Comparison of ENCODE assay signal across 12 cellular contexts in the genomic region with DNA sequence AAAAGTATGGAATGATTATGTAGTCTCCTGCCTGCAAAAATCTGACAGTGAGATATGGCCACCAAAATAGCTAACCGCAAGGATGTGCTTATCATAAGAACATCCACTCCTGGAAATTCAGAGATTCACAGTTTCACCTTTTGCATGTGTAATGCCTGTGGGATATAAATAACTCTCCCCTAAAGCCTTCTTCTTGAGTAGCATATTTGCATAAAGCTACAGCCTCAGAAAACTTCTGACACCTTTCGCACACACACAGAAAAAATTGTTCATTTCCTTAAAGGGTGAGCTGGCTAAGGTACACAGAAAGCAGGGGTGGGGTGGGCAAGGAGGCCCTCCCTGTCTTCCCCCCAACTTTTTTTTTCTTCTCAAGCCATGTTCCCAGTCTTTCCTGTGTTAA. TPM values are rescaled to one million over a fixed set of nuclear protein-coding genes. Genes with fewer than 3 reads are reported as not detected.
A peak's percentile ranks its signal among the peaks of the same experiment; 100 is the strongest.
DNase-seq lines count a peak whose midpoint lies in the region; ATAC-seq and TF ChIP-seq lines count a peak whose summit lies in the region.
"Had no signal": no experiment of that assay in that cellular context is flagged by ENCODE, and none has a peak within 500 bp of the region (broad histone marks: within the 10 kb centered on the region; RNA-seq: fewer than 3 reads in every experiment).

No MANE protein-coding gene starts in this region.

- H3K27ac ChIP-seq in H9 (ENCODE audit: insufficient read length, low read depth, low read length) = no peak overlapping the region
- no peak overlapping the region for H3K27ac ChIP-seq in mesendoderm (ENCODE audit: low read depth, low read length)

- H3K56ac ChIP-seq in H9 (ENCODE audit: insufficient read length, low read depth, low read length) = no peak overlapping the region
- H3K56ac ChIP-seq in mesendoderm (ENCODE audit: low read length) = no peak overlapping the region

- no peaks in the 10 kb centered on the region; the same call in 1 of the 2 replicates for H3K4me1 ChIP-seq in H9 (ENCODE audit: insufficient read depth, low read length)
- H3K4me1 ChIP-seq in mesendoderm (ENCODE audit: control insufficient read depth, low read depth, low read length) = peaks cover 5% of the 10 kb centered on the region

- H3T11ph ChIP-seq in H9 (ENCODE audit: low read length) = no peak overlapping the region

- no peak overlapping the region for H4K91ac ChIP-seq in H9 (ENCODE audit: insufficient read length, low read depth, low read length)

- H3K4me2 ChIP-seq in H9 (ENCODE audit: insufficient read depth, insufficient read length, low read length) (no peak overlapping the region), mesendoderm (ENCODE audit: low read length) (no peak overlapping the region)

- H3K79me2 ChIP-seq in H9 (ENCODE audit: insufficient read depth, low read length) (no peaks in the 10 kb centered on the region), mesendoderm (ENCODE audit: control insufficient read depth, insufficient read depth, low read length) (no peaks in the 10 kb centered on the region)

- H2AK5ac ChIP-seq in H9 (ENCODE audit: insufficient read length, low read length) (no peak overlapping the region), mesendoderm (ENCODE audit: low read length) (no peak overlapping the region)

- H3K18ac ChIP-seq in H9 (ENCODE audit: insufficient read length, low read depth, low read length) (no peak overlapping the region), mesendoderm (ENCODE audit: low read length) (no peak overlapping the region)

- H3K9me3 ChIP-seq in H9 (ENCODE audit: control insufficient read depth, low read depth, low read length) = no peaks in the 10 kb centered on the region

- TF ChIP-seq CTCF in GM10266 (IDR thresholded peaks at IDR 0.05; ENCODE audit: control insufficient read depth, insufficient read depth, low read depth, missing control alignments) (no peak), H9 (conservative IDR thresholded peaks at IDR 0.05) (no peak)

- POLR2A ChIA-PET in naive thymus-derived CD8-positive, alpha-beta T cell (lab: Charles Lee) = no interaction called here

- H4K5ac ChIP-seq in H9 (ENCODE audit: insufficient read length, low read depth, low read length) (no peak overlapping the region), mesendoderm (ENCODE audit: low read length) (no peak overlapping the region)

- H2BK15ac ChIP-seq in H9 (ENCODE audit: low read depth, low read length) = no peak overlapping the region
- no peak overlapping the region for H2BK15ac ChIP-seq in mesendoderm (replicated peaks; ENCODE audit: low read depth)

- ATAC-seq in HG02885 (IDR thresholded peaks at IDR 0.05; ENCODE audit: poor library complexity, unreplicated experiment) = peak; percentile 65
- ATAC-seq in naive thymus-derived CD8-positive, alpha-beta T cell = no peak
- ATAC-seq: heart left ventricle had no signal

- H3K27me3 Mint-ChIP-seq in T-helper 2 cell treated with Interferon-gamma antibody and Interleukin-4, amounts not matched to agents 5 μg/mL and 100 μg/mL, for 36 hours (ENCODE audit: low read depth) = no peaks in the 10 kb centered on the region
- no peaks in the 10 kb centered on the region for H3K27me3 Mint-ChIP-seq in H9 (ENCODE audit: low read depth)
- peaks cover 0 to 9% (median 2%) of the 10 kb centered on the region in 5 donors for H3K27me3 Mint-ChIP-seq in naive thymus-derived CD8-positive, alpha-beta T cell

- H3K14ac ChIP-seq in H9 (ENCODE audit: insufficient read depth, low read length) = no peak overlapping the region

- no peaks in the 10 kb centered on the region for H3K36me3 ChIP-seq in mesendoderm (ENCODE audit: control insufficient read depth, insufficient read depth, low read length)
- H3K36me3 ChIP-seq: heart left ventricle, SJSA1 had no signal

- H2BK120ac ChIP-seq in H9 (ENCODE audit: low read depth, low read length, poor library complexity, severe bottlenecking) (no peak overlapping the region), mesendoderm (ENCODE audit: low read depth, low read length) (no peak overlapping the region)

- peak; percentile 55 for TF ChIP-seq POLR2A in GM19193 (IDR thresholded peaks at IDR 0.05; ENCODE audit: extremely low read depth, insufficient read depth, insufficient read length)

- no peak overlapping the region for H2BK20ac ChIP-seq in H9 (ENCODE audit: low read depth, low read length, poor library complexity, severe bottlenecking)

- H2BK12ac ChIP-seq in H9 (ENCODE audit: insufficient read length, low read depth, low read length) = no peak overlapping the region

- H4K8ac ChIP-seq in H9 (replicated peaks; ENCODE audit: insufficient read length, low read depth, low read length) (no peak overlapping the region), mesendoderm (ENCODE audit: low read depth, low read length) (no peak overlapping the region)

- H3K27me3 ChIP-seq in H9 (ENCODE audit: insufficient read depth, low read length) (no peaks in the 10 kb centered on the region), mesendoderm (ENCODE audit: insufficient read depth, low read length, poor library complexity) (no peaks in the 10 kb centered on the region)
- H3K27me3 ChIP-seq: heart left ventricle, SJSA1 had no signal

- peaks cover 10% of the 10 kb centered on the region for H3K9me3 Mint-ChIP-seq in T-helper 2 cell treated with Interferon-gamma antibody and Interleukin-4, amounts not matched to agents 5 μg/mL and 100 μg/mL, for 36 hours
- no peaks in the 10 kb centered on the region for H3K9me3 Mint-ChIP-seq in H9
- no peaks in the 10 kb centered on the region for H3K9me3 Mint-ChIP-seq in naive thymus-derived CD8-positive, alpha-beta T cell

- DNase-seq in GM10266 (ENCODE audit: extremely low spot score) (peak; percentile 49), H9 (no peak), mesendoderm (no peak), NAMALWA (ENCODE audit: low spot score) (no peak)
- DNase-seq in T-helper 2 cell treated with Interferon-gamma antibody and Interleukin-4, amounts not matched to agents 5 μg/mL and 100 μg/mL, for 36 hours (ENCODE audit: low spot score) = peak; percentile 18
- no peak for DNase-seq in naive thymus-derived CD8-positive, alpha-beta T cell
- DNase-seq: aorta; heart left ventricle; stimulated activated naive CD4-positive, alpha-beta T cell treated with Interleukin-2 at 50 U/mL for 16 hours had no signal

- H3K36me3 Mint-ChIP-seq in T-helper 2 cell treated with Interferon-gamma antibody and Interleukin-4, amounts not matched to agents 5 μg/mL and 100 μg/mL, for 36 hours (ENCODE audit: low read depth) = peaks cover 2% of the 10 kb centered on the region
- H3K36me3 Mint-ChIP-seq in H9 (ENCODE audit: insufficient read depth in 1 of 3, low read depth in 3 of 3) = no peaks in the 10 kb centered on the region; a peak in 1 of 7 replicates
- H3K36me3 Mint-ChIP-seq in naive thymus-derived CD8-positive, alpha-beta T cell = no peaks in the 10 kb centered on the region

- H3K27ac Mint-ChIP-seq in T-helper 2 cell treated with Interferon-gamma antibody and Interleukin-4, amounts not matched to agents 5 μg/mL and 100 μg/mL, for 36 hours = peak overlapping the region; percentile 88
- H3K27ac Mint-ChIP-seq in H9 = no peak overlapping the region
- H3K27ac Mint-ChIP-seq in naive thymus-derived CD8-positive, alpha-beta T cell = peak overlapping the region in 1 of 10 donors; percentile 55

- H3K9ac ChIP-seq in H9 (ENCODE audit: extremely low read depth, insufficient read length, low read length) (no peak overlapping the region), mesendoderm (ENCODE audit: low read length) (no peak overlapping the region)

- H3K23me2 ChIP-seq in H9 (ENCODE audit: insufficient read length, low read depth, low read length, poor library complexity, severe bottlenecking) = no peaks in the 10 kb centered on the region

- no peaks in the 10 kb centered on the region for H4K20me1 ChIP-seq in H9 (ENCODE audit: control insufficient read depth, insufficient read depth, insufficient read length)

- H3K23ac ChIP-seq in H9 (ENCODE audit: insufficient read length, low read depth, low read length) (no peak overlapping the region), mesendoderm (ENCODE audit: low read length) (no peak overlapping the region)

- H2BK5ac ChIP-seq in H9 (ENCODE audit: insufficient read length, low read length) (no peak overlapping the region), mesendoderm (ENCODE audit: low read length) (no peak overlapping the region)

- peaks cover 30% of the 10 kb centered on the region for H3K4me1 Mint-ChIP-seq in T-helper 2 cell treated with Interferon-gamma antibody and Interleukin-4, amounts not matched to agents 5 μg/mL and 100 μg/mL, for 36 hours (ENCODE audit: low read depth)
- peaks cover 5 to 7% of the 10 kb centered on the region in 2 experiments; a peak in 3 of 4 replicates for H3K4me1 Mint-ChIP-seq in H9
- H3K4me1 Mint-ChIP-seq in naive thymus-derived CD8-positive, alpha-beta T cell = peaks cover 6 to 14% (median 9%) of the 10 kb centered on the region in 4 donors

- WGBS in H9 (ENCODE audit: extremely low coverage, insufficient read length, low lambda C conversion rate) = no CpG with 5 or more reads among the region's 2 CpGs
- no CpG with 5 or more reads among the region's 2 CpGs for WGBS in mesendoderm (ENCODE audit: extremely low coverage, insufficient coverage, low lambda C conversion rate)

- no peak overlapping the region for H3K4ac ChIP-seq in H9 (ENCODE audit: low read depth, low read length)
- H3K4ac ChIP-seq in mesendoderm (ENCODE audit: low read depth, low read length) = no peak overlapping the region

- H3K79me1 ChIP-seq in H9 (ENCODE audit: insufficient read depth, low read depth, low read length, poor library complexity, severe bottlenecking) (no peaks in the 10 kb centered on the region), mesendoderm (ENCODE audit: low read length) (no peaks in the 10 kb centered on the region)

- H3K4me3 Mint-ChIP-seq in T-helper 2 cell treated with Interferon-gamma antibody and Interleukin-4, amounts not matched to agents 5 μg/mL and 100 μg/mL, for 36 hours = peak overlapping the region; percentile 78
- H3K4me3 Mint-ChIP-seq in H9 = no peak overlapping the region
- H3K4me3 Mint-ChIP-seq in naive thymus-derived CD8-positive, alpha-beta T cell = peak overlapping the region in 2 of 10 donors; percentile 9 to 63

- no peak overlapping the region for H2AFZ ChIP-seq in H9 (ENCODE audit: low read length)

- H3K4me3 ChIP-seq in mesendoderm (ENCODE audit: low read length) = no peak overlapping the region
- H3K4me3 ChIP-seq: SJSA1 had no signal

RNA-seq across cellular contexts. Expression of gene IGF1, which starts 3.1 kb away (rescaled TPM):
- total RNA-seq in H9 (2021) = not detected in 2 replicates
- polyA plus RNA-seq in mesendoderm (2013, experiment 1 of 2) = not detected
- polyA plus RNA-seq in mesendoderm (2013, experiment 2 of 2) = not detected
- under 1 TPM; 0.05 to 0.16 TPM for total RNA-seq in naive thymus-derived CD8-positive, alpha-beta T cell
- not detected for polyA plus RNA-seq in naive thymus-derived CD8-positive, alpha-beta T cell

Comparison
In these comparisons a context has a peak if more than half of its experiments do, and no peak if none do; other contexts are left out.
1. DNase-seq: peak in GM10266 (single experiment) and T-helper 2 cell treated with Interferon-gamma antibody and Interleukin-4, amounts not matched to agents 5 μg/mL and 100 μg/mL, for 36 hours (single experiment); none in H9 (single experiment), mesendoderm (single experiment), NAMALWA (single experiment) and naive thymus-derived CD8-positive, alpha-beta T cell (0 of 10).